In genomic region chr2:72276876-72277275, GRCh38 we compare ENCODE assay signal across 2 cellular contexts.
TF ChIP-seq lines count a peak whose summit lies in the region.

No MANE protein-coding gene starts in this region.

TF ChIP-seq in A549, 52 proteins besides CTCF, POLR2A, EP300 and RAD21:
- TF ChIP-seq, protein P1, sequence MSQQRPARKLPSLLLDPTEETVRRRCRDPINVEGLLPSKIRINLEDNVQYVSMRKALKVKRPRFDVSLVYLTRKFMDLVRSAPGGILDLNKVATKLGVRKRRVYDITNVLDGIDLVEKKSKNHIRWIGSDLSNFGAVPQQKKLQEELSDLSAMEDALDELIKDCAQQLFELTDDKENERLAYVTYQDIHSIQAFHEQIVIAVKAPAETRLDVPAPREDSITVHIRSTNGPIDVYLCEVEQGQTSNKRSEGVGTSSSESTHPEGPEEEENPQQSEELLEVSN (IDR thresholded peaks at IDR 0.05; ENCODE audit: borderline replicate concordance, low read depth), result no peak
- TF ChIP-seq SREBF2 (IDR thresholded peaks at IDR 0.05) (no peak), RCOR1 (IDR thresholded peaks at IDR 0.05; ENCODE audit: low read depth, low read length) (no peak), NFE2L2 (conservative IDR thresholded peaks at IDR 0.05; ENCODE audit: low read length) (no peak), POLR2AphosphoS2 (conservative IDR thresholded peaks at IDR 0.05; ENCODE audit: low read length) (no peak), NPAS2 (CRISPR knock-in tag; IDR thresholded peaks at IDR 0.05; ENCODE audit: borderline replicate concordance) (no peak), ATOH8 (CRISPR knock-in tag; IDR thresholded peaks at IDR 0.05; ENCODE audit: low read depth) (no peak), ZC3H11A (IDR thresholded peaks at IDR 0.05) (no peak), EHMT2 (IDR thresholded peaks at IDR 0.05; ENCODE audit: low read depth) (no peak), RARB (CRISPR knock-in tag; IDR thresholded peaks at IDR 0.05) (no peak), HOXB13 (CRISPR knock-in tag; IDR thresholded peaks at IDR 0.05; ENCODE audit: low read depth) (no peak), NR3C1 (IDR thresholded peaks at IDR 0.05) (no peak), KDM5A (IDR thresholded peaks at IDR 0.05) (no peak), ESRRA (IDR thresholded peaks at IDR 0.05; ENCODE audit: borderline replicate concordance, low read length) (no peak), HEYL (CRISPR knock-in tag; IDR thresholded peaks at IDR 0.05) (no peak)

TF ChIP-seq in IMR-90, 13 proteins besides CTCF, POLR2A, EP300 and RAD21 (continued from another document):
- TF ChIP-seq FOS (IDR thresholded peaks at IDR 0.05; ENCODE audit: low read depth, low read length), result no peak
- TF ChIP-seq SMC3 (IDR thresholded peaks at IDR 0.05; ENCODE audit: low read depth, low read length), result no peak
- TF ChIP-seq RFX5 (IDR thresholded peaks at IDR 0.05; ENCODE audit: low read depth, low read length), result no peak
- TF ChIP-seq MAZ (IDR thresholded peaks at IDR 0.05; ENCODE audit: borderline replicate concordance, low read depth, low read length), result no peak
- TF ChIP-seq MXI1 (IDR thresholded peaks at IDR 0.05; ENCODE audit: borderline replicate concordance, low read depth, low read length), result no peak
- TF ChIP-seq ELK1 (IDR thresholded peaks at IDR 0.05; ENCODE audit: borderline replicate concordance, low read depth, low read length), result no peak
- no peak for TF ChIP-seq CEBPB (IDR thresholded peaks at IDR 0.05; ENCODE audit: low read depth, low read length)
- TF ChIP-seq CHD1 (IDR thresholded peaks at IDR 0.05; ENCODE audit: low read depth, low read length), result no peak
- TF ChIP-seq NFE2L2 (IDR thresholded peaks at IDR 0.05; ENCODE audit: low read depth, low read length), result no peak
